8 cellular contexts compared by ENCODE assay signal in the genomic region with DNA sequence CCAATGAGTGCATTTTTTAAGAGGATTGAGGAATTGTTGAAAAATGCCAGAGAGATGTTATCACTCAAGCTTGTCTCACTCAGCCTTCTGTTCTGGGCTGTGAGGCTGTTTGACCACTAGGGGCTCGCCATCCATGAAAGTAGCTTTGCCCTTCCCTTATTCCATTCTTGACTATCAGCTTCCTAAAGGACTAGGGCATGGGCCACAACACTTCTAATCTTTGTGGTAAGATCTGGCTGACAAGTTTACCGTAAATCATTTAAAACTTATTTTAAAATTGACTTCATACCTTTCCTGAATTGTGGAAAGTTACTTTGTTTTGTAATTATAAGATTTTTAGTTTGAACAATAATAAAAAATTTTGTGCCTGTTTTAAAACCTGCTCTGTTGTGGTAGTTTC. TPM values are rescaled to one million over a fixed set of nuclear protein-coding genes. Genes with fewer than 3 reads are reported as not detected.
DNase-seq lines count a peak whose midpoint lies in the region; ATAC-seq, FAIRE-seq and TF ChIP-seq lines count a peak whose summit lies in the region.

No MANE protein-coding gene starts in this region.

- ATAC-seq in left lung (peak; percentile 94), GM21423 (IDR thresholded peaks at IDR 0.05; ENCODE audit: unreplicated experiment) (no peak), omental fat pad (ENCODE audit: low FRiP score) (no peak), GM21528 (IDR thresholded peaks at IDR 0.05; ENCODE audit: low FRiP score, unreplicated experiment) (no peak)

- DNase-seq in NCI-H460 (ENCODE audit: extremely low read depth, low read depth) (peak; percentile 54), colonic mucosa (no peak), left lung (no peak), omental fat pad (ENCODE audit: low spot score) (no peak)

- no peak overlapping the region for H3K27ac ChIP-seq in colonic mucosa
- H3K27ac ChIP-seq in left lung = no peak overlapping the region

- H3K27me3 ChIP-seq in colonic mucosa (no peaks in the 10 kb centered on the region), left lung (no peaks in the 10 kb centered on the region)

- H3K9me3 ChIP-seq in colonic mucosa (no peaks in the 10 kb centered on the region), left lung (no peaks in the 10 kb centered on the region)

- TF ChIP-seq CTCF in GM12873 (IDR thresholded peaks at IDR 0.05; ENCODE audit: insufficient read depth, low read depth, low read length, missing control alignments) (peak; percentile 79), colonic mucosa (IDR thresholded peaks at IDR 0.05) (peak; percentile 44), left lung (IDR thresholded peaks at IDR 0.05) (peak; percentile 56 to 62), omental fat pad (IDR thresholded peaks at IDR 0.05) (no peak)

- H3K4me3 ChIP-seq in colonic mucosa = no peak overlapping the region
- no peak overlapping the region for H3K4me3 ChIP-seq in left lung

- H3K4me1 ChIP-seq in colonic mucosa (no peaks in the 10 kb centered on the region), left lung (no peaks in the 10 kb centered on the region)

- peak; percentile 90 for FAIRE-seq in A204.1 (lab: Jason Lieb, UNC)

- intact Hi-C loops in colonic mucosa (cut with DNase I) = no loop called here
- intact Hi-C loops in left lung (cut with DNase I) = no loop called here

- no peak overlapping the region for H3K9ac ChIP-seq in colonic mucosa (ENCODE audit: low read depth in 2 of 2, low read length in 2 of 2)

- peaks cover 5% of the 10 kb centered on the region for H3K36me3 ChIP-seq in colonic mucosa
- peaks cover 0 to 76% of the 10 kb centered on the region in 2 donors for H3K36me3 ChIP-seq in left lung

RNA-seq across cellular contexts. Expression of a gene that starts 49.5 kb away (rescaled TPM):
- 6.2 and 6.5 TPM in 2 replicates for total RNA-seq in NCI-H460 (2014; rRNA removed; shearing (Covaris generic))
- 21.5 and 29.8 TPM in 2 replicates for polyA plus RNA-seq in NCI-H460 (2014; cell fraction: nucleus; rRNA removed)
- 100 to 1,000 TPM; 133 to 174 TPM for total RNA-seq in colonic mucosa
- total RNA-seq in left lung = 100 to 1,000 TPM in 1 of 2 donors, 10 to 100 TPM in 1; 93.0 to 116 TPM
- total RNA-seq in omental fat pad = 100 to 1,000 TPM; 114 to 221 (median 156) TPM

Comparison
In these comparisons a context has a peak if more than half of its experiments do, and no peak if none do; other contexts are left out.
1. CTCF ChIP-seq: peak in GM12873 (single experiment), colonic mucosa (single experiment) and left lung (2 of 2); none in omental fat pad (0 of 3).
2. RNA of a gene that starts 49.5 kb away (total RNA-seq): 114 to 221 TPM in omental fat pad, 133 to 174 TPM in colonic mucosa and 93.0 to 116 TPM in left lung; 6.2 to 6.5 TPM in NCI-H460; every median in the first group is over 10 times any median in the second.